In the genomic region with DNA sequence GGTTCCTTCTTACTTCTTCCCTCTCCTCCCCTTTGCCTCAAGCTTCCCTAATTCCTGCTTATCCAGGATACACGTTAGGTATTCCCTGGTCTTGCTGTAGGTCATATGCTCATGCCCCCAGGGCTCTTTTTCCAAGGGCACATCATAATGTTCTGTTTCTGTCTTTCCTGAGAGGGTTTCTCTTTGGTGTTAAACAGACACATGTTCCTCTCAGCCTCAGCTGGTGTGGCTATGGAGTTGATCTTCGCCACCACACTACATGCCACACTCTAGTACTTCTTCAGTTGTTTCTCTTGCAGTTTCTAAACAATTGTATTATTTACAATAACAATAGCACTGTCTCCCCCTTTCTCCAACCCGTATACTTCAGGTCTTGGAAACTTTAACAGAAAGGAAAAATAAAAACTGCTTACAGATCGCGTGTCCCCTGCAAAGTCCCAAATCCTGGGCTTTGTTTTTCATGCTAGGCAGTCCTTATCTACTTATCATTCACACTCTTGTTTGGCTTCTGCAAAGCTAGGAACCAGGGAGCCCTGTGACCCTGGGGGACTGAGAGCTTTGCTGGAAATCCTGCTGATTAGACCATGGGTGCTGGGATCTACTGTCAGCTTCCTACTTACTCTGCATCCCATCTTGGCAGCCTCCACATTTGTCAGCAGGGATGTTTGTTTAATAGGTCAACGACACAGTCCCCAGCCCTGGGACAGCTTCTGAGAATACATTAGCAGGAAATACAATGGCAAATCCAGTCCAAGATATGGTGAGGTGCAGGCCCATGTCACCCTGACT, we compare ENCODE assay signal across 16 cellular contexts.
A peak's percentile ranks its signal among the peaks of the same experiment; 100 is the strongest.
DNase-seq lines count a peak whose midpoint lies in the region; ATAC-seq and TF ChIP-seq lines count a peak whose summit lies in the region.
"Had no signal": no experiment of that assay in that cellular context is flagged by ENCODE, and none has a peak within 500 bp of the region (broad histone marks: within the 10 kb centered on the region; RNA-seq: fewer than 3 reads in every experiment).

No MANE protein-coding gene starts in this region.

- no peak overlapping the region for H2AK5ac ChIP-seq in H9 (ENCODE audit: insufficient read length, low read length)

- no peaks in the 10 kb centered on the region for H3K79me1 ChIP-seq in H9 (ENCODE audit: insufficient read depth, low read depth, low read length, poor library complexity, severe bottlenecking)

- H3K9me3 Mint-ChIP-seq in glutamatergic neuron (ENCODE audit: unreplicated experiment) (no peaks in the 10 kb centered on the region), natural killer cell (peaks cover 0 to 2% of the 10 kb centered on the region in 2 donors), H9 (no peaks in the 10 kb centered on the region; a peak in 3 of 5 replicates)

- H4K8ac ChIP-seq in H9 (replicated peaks; ENCODE audit: insufficient read length, low read depth, low read length): no peak overlapping the region

- CTCF ChIA-PET in PC-3 (lab: Charles Lee) (no interaction called here), PC-9 (lab: Charles Lee) (no interaction called here)

- H3K23ac ChIP-seq in H9 (ENCODE audit: insufficient read length, low read depth, low read length): no peak overlapping the region

- no peak overlapping the region for H3K4me3 Mint-ChIP-seq in glutamatergic neuron (ENCODE audit: unreplicated experiment)
- peak overlapping the region; percentile 65 for H3K4me3 Mint-ChIP-seq in natural killer cell
- H3K4me3 Mint-ChIP-seq in H9: no peak overlapping the region

- H3K9me2 ChIP-seq in PC-3 (replicated peaks; ENCODE audit: low read length): no peaks in the 10 kb centered on the region
- H3K9me2 ChIP-seq in PC-9 (ENCODE audit: insufficient read depth): no peaks in the 10 kb centered on the region

- no peaks in the 10 kb centered on the region for H3F3A ChIP-seq in PC-3 (ENCODE audit: low read length, unreplicated experiment)
- no peaks in the 10 kb centered on the region for H3F3A ChIP-seq in PC-9 (ENCODE audit: insufficient read depth, low read depth)

- no peak overlapping the region for H3K4me2 ChIP-seq in PC-3 (ENCODE audit: low read length)
- H3K4me2 ChIP-seq in PC-9: no peak overlapping the region
- H3K4me2 ChIP-seq in H9 (ENCODE audit: insufficient read depth, insufficient read length, low read length): no peak overlapping the region
- H3K4me2 ChIP-seq: BLaER1 treated with 17β-estradiol and CSF1 and Interleukin-3, amounts not matched to agents 10 nM and 100 nM had no signal

- H3K79me2 ChIP-seq in PC-3 (ENCODE audit: low read length) (no peaks in the 10 kb centered on the region), PC-9 (ENCODE audit: low read depth) (no peaks in the 10 kb centered on the region), H9 (ENCODE audit: insufficient read depth, low read length) (no peaks in the 10 kb centered on the region)

- H3K27ac Mint-ChIP-seq in glutamatergic neuron (ENCODE audit: unreplicated experiment) (peak overlapping the region; percentile 21), natural killer cell (peak overlapping the region; percentile 75 to 77), H9 (no peak overlapping the region; a peak in 1 of 7 replicates)

- H3K14ac ChIP-seq in H9 (ENCODE audit: insufficient read depth, low read length): no peak overlapping the region

- POLR2A ChIA-PET in PC-3 (lab: Charles Lee; ENCODE audit: unreplicated experiment): no interaction called here
- POLR2A ChIA-PET in PC-9 (lab: Charles Lee; ENCODE audit: unreplicated experiment): no interaction called here

- H2BK120ac ChIP-seq in H9 (ENCODE audit: low read depth, low read length, poor library complexity, severe bottlenecking): no peak overlapping the region

- H2BK5ac ChIP-seq in H9 (ENCODE audit: insufficient read length, low read length): no peak overlapping the region

- H3K4me3 ChIP-seq in HUES48 (ENCODE audit: low read depth, low read length): no peak overlapping the region
- H3K4me3 ChIP-seq in PC-3 (ENCODE audit: low read length): no peak overlapping the region
- no peak overlapping the region for H3K4me3 ChIP-seq in PC-9
- H3K4me3 ChIP-seq: BLaER1 treated with 17β-estradiol and CSF1 and Interleukin-3, amounts not matched to agents 10 nM and 100 nM; Peyer's patch had no signal

- H3K9ac ChIP-seq in HUES48 (ENCODE audit: low read depth, low read length) (no peak overlapping the region), PC-3 (ENCODE audit: low read length) (no peak overlapping the region), H9 (ENCODE audit: extremely low read depth, insufficient read length, low read length) (no peak overlapping the region)
- H3K9ac ChIP-seq: BLaER1 treated with 17β-estradiol and CSF1 and Interleukin-3, amounts not matched to agents 10 nM and 100 nM had no signal

- no peak for ATAC-seq in natural killer cell
- no peak for ATAC-seq in PC-3

- no peaks in the 10 kb centered on the region for H3K23me2 ChIP-seq in H9 (ENCODE audit: insufficient read length, low read depth, low read length, poor library complexity, severe bottlenecking)

- no peak overlapping the region for H4K91ac ChIP-seq in H9 (ENCODE audit: insufficient read length, low read depth, low read length)

- intact Hi-C loops in natural killer cell (cut with micrococcal nuclease) (no loop called here), PC-3 (cut with micrococcal nuclease) (no loop called here), PC-9 (cut with micrococcal nuclease; ENCODE audit: unreplicated experiment) (no loop called here)

- no peak overlapping the region for H2BK15ac ChIP-seq in H9 (ENCODE audit: low read depth, low read length)

- H2BK20ac ChIP-seq in H9 (ENCODE audit: low read depth, low read length, poor library complexity, severe bottlenecking): no peak overlapping the region

- H3K9me3 ChIP-seq in HUES48 (ENCODE audit: control insufficient read depth, insufficient read depth, low read length) (no peaks in the 10 kb centered on the region), PC-3 (ENCODE audit: low read length) (no peaks in the 10 kb centered on the region), PC-9 (ENCODE audit: insufficient read depth, low read depth) (no peaks in the 10 kb centered on the region), H9 (ENCODE audit: control insufficient read depth, low read depth, low read length) (no peaks in the 10 kb centered on the region)
- H3K9me3 ChIP-seq: BLaER1 treated with 17β-estradiol and CSF1 and Interleukin-3, amounts not matched to agents 10 nM and 100 nM; Peyer's patch had no signal

- BruUV-seq in PC-3 (replicated peaks; lab: Mats Ljungman, UMichigan) (no TSS peak), PC-9 (replicated peaks; lab: Mats Ljungman, UMichigan) (no TSS peak)

- no peak overlapping the region for H2AFZ ChIP-seq in PC-3 (ENCODE audit: low read length)
- no peak overlapping the region for H2AFZ ChIP-seq in PC-9
- H2AFZ ChIP-seq in H9 (ENCODE audit: low read length): no peak overlapping the region

- no peak overlapping the region for H3K18ac ChIP-seq in H9 (ENCODE audit: insufficient read length, low read depth, low read length)

- no peak overlapping the region for H3K56ac ChIP-seq in H9 (ENCODE audit: insufficient read length, low read depth, low read length)

- H3K27ac ChIP-seq in HUES48 (ENCODE audit: low read depth, low read length): peak overlapping the region; percentile 56
- H3K27ac ChIP-seq in PC-3 (ENCODE audit: low read length): no peak overlapping the region
- no peak overlapping the region for H3K27ac ChIP-seq in PC-9
- no peak overlapping the region for H3K27ac ChIP-seq in H9 (ENCODE audit: insufficient read length, low read depth, low read length)
- H3K27ac ChIP-seq: 22Rv1; BLaER1 treated with 17β-estradiol and CSF1 and Interleukin-3, amounts not matched to agents 10 nM and 100 nM; Peyer's patch had no signal

- H3K4me1 Mint-ChIP-seq in glutamatergic neuron (ENCODE audit: low read depth, unreplicated experiment) (peaks cover 18% of the 10 kb centered on the region), natural killer cell (peaks cover 42 to 60% of the 10 kb centered on the region in 2 donors), H9 (peaks cover 19 to 25% of the 10 kb centered on the region in 2 experiments)

- no CpG with 5 or more reads among the region's 6 CpGs for WGBS in H9 (ENCODE audit: extremely low coverage, insufficient read length, low lambda C conversion rate)

- TF ChIP-seq CTCF in glutamatergic neuron (IDR thresholded peaks at IDR 0.05; ENCODE audit: partially characterized antibody, unreplicated experiment) (no peak), natural killer cell (IDR thresholded peaks at IDR 0.05) (no peak), PC-3 (conservative IDR thresholded peaks at IDR 0.05; ENCODE audit: low read depth, low read length) (no peak), PC-9 (conservative IDR thresholded peaks at IDR 0.05) (no peak), H9 (conservative IDR thresholded peaks at IDR 0.05) (no peak)

- H3K27me3 Mint-ChIP-seq in glutamatergic neuron (ENCODE audit: unreplicated experiment): no peaks in the 10 kb centered on the region
- no peaks in the 10 kb centered on the region for H3K27me3 Mint-ChIP-seq in natural killer cell (ENCODE audit: low read depth in 2 of 2)
- peaks cover 36% of the 10 kb centered on the region for H3K27me3 Mint-ChIP-seq in H9 (ENCODE audit: low read depth)

- H3K36me3 Mint-ChIP-seq in glutamatergic neuron (ENCODE audit: unreplicated experiment) (no peaks in the 10 kb centered on the region), natural killer cell (no peaks in the 10 kb centered on the region), H9 (ENCODE audit: insufficient read depth in 1 of 3, low read depth in 3 of 3) (no peaks in the 10 kb centered on the region)

- no peak overlapping the region for H3T11ph ChIP-seq in H9 (ENCODE audit: low read length)

- H4K20me1 ChIP-seq in PC-3 (ENCODE audit: low read length): no peaks in the 10 kb centered on the region
- H4K20me1 ChIP-seq in PC-9 (ENCODE audit: insufficient read depth): no peaks in the 10 kb centered on the region
- H4K20me1 ChIP-seq in H9 (ENCODE audit: control insufficient read depth, insufficient read depth, insufficient read length): no peaks in the 10 kb centered on the region
- H4K20me1 ChIP-seq: BLaER1 treated with 17β-estradiol and CSF1 and Interleukin-3, amounts not matched to agents 10 nM and 100 nM had no signal

- no peaks in the 10 kb centered on the region for H3K36me3 ChIP-seq in HUES48 (ENCODE audit: control insufficient read depth, insufficient read depth, low read length)
- H3K36me3 ChIP-seq in PC-3 (ENCODE audit: low read depth, low read length): no peaks in the 10 kb centered on the region
- no peaks in the 10 kb centered on the region for H3K36me3 ChIP-seq in PC-9 (ENCODE audit: low read depth)
- H3K36me3 ChIP-seq: BLaER1 treated with 17β-estradiol and CSF1 and Interleukin-3, amounts not matched to agents 10 nM and 100 nM; Peyer's patch had no signal

- DNase-seq in DMS153 (lab: John Stamatoyannopoulos, UW) (peak; percentile 7), DMS153 treated with DMSO at 0.1 percent for 48 hours (lab: John Stamatoyannopoulos, UW; ENCODE audit: unreplicated experiment) (no peak), glutamatergic neuron (no peak), natural killer cell (no peak), PC-3 (no peak), PC-9 (no peak), H9 (no peak)
- DNase-seq: DMS 273 treated with DMSO at 0.1 percent for 48 hours, NCI-H1048, NCI-H1694 treated with DMSO at 0.1 percent for 48 hours, NCI-H69, Peyer's patch, SHP77 had no signal

- peaks cover 22% of the 10 kb centered on the region for H3K4me1 ChIP-seq in HUES48 (ENCODE audit: control insufficient read depth, insufficient read depth, low read length)
- no peaks in the 10 kb centered on the region for H3K4me1 ChIP-seq in PC-3 (ENCODE audit: insufficient read depth, low read length)
- no peaks in the 10 kb centered on the region for H3K4me1 ChIP-seq in PC-9 (replicated peaks; ENCODE audit: insufficient read depth)
- H3K4me1 ChIP-seq in H9 (ENCODE audit: insufficient read depth, low read length): peaks cover 4% of the 10 kb centered on the region; the same call in 1 of the 2 replicates
- H3K4me1 ChIP-seq: BLaER1 treated with 17β-estradiol and CSF1 and Interleukin-3, amounts not matched to agents 10 nM and 100 nM; Peyer's patch had no signal

- H3K27me3 ChIP-seq in HUES48 (ENCODE audit: control insufficient read depth, insufficient read depth, low read length): peaks cover 14% of the 10 kb centered on the region
- H3K27me3 ChIP-seq in PC-3 (ENCODE audit: low read length): no peaks in the 10 kb centered on the region
- H3K27me3 ChIP-seq in PC-9 (ENCODE audit: insufficient read depth, low read depth): peaks cover 5% of the 10 kb centered on the region; the same call in 1 of the 2 replicates
- no peaks in the 10 kb centered on the region for H3K27me3 ChIP-seq in H9 (ENCODE audit: insufficient read depth, low read length)
- H3K27me3 ChIP-seq: BLaER1 treated with 17β-estradiol and CSF1 and Interleukin-3, amounts not matched to agents 10 nM and 100 nM; Peyer's patch had no signal

- no peak overlapping the region for H2BK12ac ChIP-seq in H9 (ENCODE audit: insufficient read length, low read depth, low read length)

- no peak overlapping the region for H4K5ac ChIP-seq in H9 (ENCODE audit: insufficient read length, low read depth, low read length)

- no peak overlapping the region for H3K4ac ChIP-seq in H9 (ENCODE audit: low read depth, low read length)

Comparison
In these comparisons a context has a peak if more than half of its experiments do, and no peak if none do; other contexts are left out.
1. H3K27ac Mint-ChIP-seq: peak in glutamatergic neuron (single experiment) and natural killer cell (2 of 2); none in H9 (0 of 3).